13 cellular contexts compared by ENCODE assay signal in genomic region chr1:95021085-95021484, GRCh38. TPM values are rescaled to one million over a fixed set of nuclear protein-coding genes. Genes with fewer than 3 reads are reported as not detected.
A peak's percentile ranks its signal among the peaks of the same experiment; 100 is the strongest.
DNase-seq lines count a peak whose midpoint lies in the region; ATAC-seq and TF ChIP-seq lines count a peak whose summit lies in the region.
"Had no signal": no experiment of that assay in that cellular context is flagged by ENCODE, and none has a peak within 500 bp of the region (broad histone marks: within the 10 kb centered on the region; RNA-seq: fewer than 3 reads in every experiment).

No MANE protein-coding gene starts in this region.

- H3K36me3 ChIP-seq in PC-3 (ENCODE audit: low read depth, low read length), result peaks cover 15% of the 10 kb centered on the region
- H3K36me3 ChIP-seq in muscle layer of duodenum (ENCODE audit: control insufficient read depth in 1 of 2, insufficient read depth in 2 of 2, low read length in 2 of 2), result no peaks in the 10 kb centered on the region
- H3K36me3 ChIP-seq in subcutaneous abdominal adipose tissue (ENCODE audit: control insufficient read depth in 5 of 5, insufficient read depth in 5 of 5, low read length in 5 of 5), result peaks cover 3 to 8% (median 4%) of the 10 kb centered on the region in 5 donors

- BruUV-seq in PC-3 (replicated peaks; lab: Mats Ljungman, UMichigan), result no TSS peak

- TF ChIP-seq CTCF in PC-3 (conservative IDR thresholded peaks at IDR 0.05; ENCODE audit: low read depth, low read length) (no peak), dorsolateral prefrontal cortex (IDR thresholded peaks at IDR 0.05 in 54 of 56, conservative IDR thresholded peaks at IDR 0.05 in 2 of 56; ENCODE audit: low read depth in 1 of 56, partially characterized antibody in 56 of 56) (no peak)

- H4K20me1 ChIP-seq in PC-3 (ENCODE audit: low read length), result no peaks in the 10 kb centered on the region
- H4K20me1 ChIP-seq: BLaER1 treated with 17β-estradiol and CSF1 and Interleukin-3, amounts not matched to agents 10 nM and 100 nM had no signal

- intact Hi-C loops in PC-3 (cut with micrococcal nuclease) (no loop called here), dorsolateral prefrontal cortex (cut with DNase I) (no loop called here)

- CTCF ChIA-PET in PC-3 (lab: Charles Lee), result no interaction called here
- CTCF ChIA-PET in HEK293T (lab: Yijun Ruan, JAX), result no interaction called here

- no peaks in the 10 kb centered on the region for H3F3A ChIP-seq in PC-3 (ENCODE audit: low read length, unreplicated experiment)

- POLR2A ChIA-PET in PC-3 (lab: Charles Lee; ENCODE audit: unreplicated experiment), result no interaction called here
- POLR2A ChIA-PET in HEK293T (lab: Yijun Ruan, JAX), result no interaction called here

- H3K27me3 ChIP-seq in PC-3 (ENCODE audit: low read length), result no peaks in the 10 kb centered on the region
- H3K27me3 ChIP-seq in dorsolateral prefrontal cortex, result no peaks in the 10 kb centered on the region
- H3K27me3 ChIP-seq in muscle layer of duodenum (ENCODE audit: low read depth, low read length), result no peaks in the 10 kb centered on the region
- no peaks in the 10 kb centered on the region for H3K27me3 ChIP-seq in subcutaneous abdominal adipose tissue (ENCODE audit: control insufficient read depth in 5 of 5, insufficient read depth in 4 of 5, low read length in 5 of 5)
- H3K27me3 ChIP-seq: BLaER1 treated with 17β-estradiol and CSF1 and Interleukin-3, amounts not matched to agents 10 nM and 100 nM had no signal

- no peaks in the 10 kb centered on the region for H3K9me3 ChIP-seq in PC-3 (ENCODE audit: low read length)
- peaks cover 0 to 3% of the 10 kb centered on the region in 2 donors for H3K9me3 ChIP-seq in muscle layer of duodenum (ENCODE audit: control insufficient read depth in 1 of 2, low read length in 2 of 2)
- H3K9me3 ChIP-seq in subcutaneous abdominal adipose tissue (ENCODE audit: control insufficient read depth in 5 of 5, low read length in 5 of 5), result peaks cover 0 to 2% (median 0%) of the 10 kb centered on the region in 5 donors

- H3K4me3 ChIP-seq in PC-3 (ENCODE audit: low read length) (no peak overlapping the region), dorsolateral prefrontal cortex (peak overlapping the region in 4 of 59 donors; percentile 35 to 54 (median 41)), muscle layer of duodenum (ENCODE audit: low read depth in 1 of 2, low read length in 2 of 2) (no peak overlapping the region), subcutaneous abdominal adipose tissue (ENCODE audit: low read depth in 1 of 5, low read length in 5 of 5) (no peak overlapping the region)
- H3K4me3 ChIP-seq: BLaER1 treated with 17β-estradiol and CSF1 and Interleukin-3, amounts not matched to agents 10 nM and 100 nM; SK-N-MC had no signal

- H3K9me2 ChIP-seq in PC-3 (replicated peaks; ENCODE audit: low read length), result no peaks in the 10 kb centered on the region

- peak; percentile 38 for DNase-seq in PC-3
- no peak for DNase-seq in dorsolateral prefrontal cortex
- DNase-seq in dedifferentiated amniotic fluid mesenchymal stem cell (ENCODE audit: extremely low spot score), result no peak
- no peak for DNase-seq in activated T-cell treated with anti-CD3 and anti-CD28 coated beads, Interleukin-2, amount 50 U/mL, for 1 hour
- DNase-seq in HEK293T (ENCODE audit: extremely low spot score), result no peak
- DNase-seq: activated CD4-positive, CD25-positive, alpha-beta regulatory T cell; activated naive CD8-positive, alpha-beta T cell treated with anti-CD3 and anti-CD28 coated beads, Interleukin-2, amount 50 U/mL, for 24 hours; NCI-H2171 had no signal

- no peak overlapping the region for H3K9ac ChIP-seq in PC-3 (ENCODE audit: low read length)
- H3K9ac ChIP-seq in subcutaneous abdominal adipose tissue (ENCODE audit: low read length in 5 of 5), result no peak overlapping the region
- H3K9ac ChIP-seq: BLaER1 treated with 17β-estradiol and CSF1 and Interleukin-3, amounts not matched to agents 10 nM and 100 nM had no signal

- H3K4me2 ChIP-seq in PC-3 (ENCODE audit: low read length), result no peak overlapping the region
- H3K4me2 ChIP-seq: BLaER1 treated with 17β-estradiol and CSF1 and Interleukin-3, amounts not matched to agents 10 nM and 100 nM had no signal

- no peak overlapping the region for H3K27ac ChIP-seq in PC-3 (ENCODE audit: low read length)
- peak overlapping the region in 43 of 59 donors; percentile 8 to 83 (median 63) for H3K27ac ChIP-seq in dorsolateral prefrontal cortex
- peak overlapping the region; percentile 76 for H3K27ac ChIP-seq in muscle layer of duodenum (ENCODE audit: low read length)
- H3K27ac ChIP-seq in subcutaneous abdominal adipose tissue (ENCODE audit: low read depth, low read length), result peak overlapping the region; percentile 55
- H3K27ac ChIP-seq: BLaER1 treated with 17β-estradiol and CSF1 and Interleukin-3, amounts not matched to agents 10 nM and 100 nM; SK-N-MC had no signal

- H3K79me2 ChIP-seq in PC-3 (ENCODE audit: low read length), result no peaks in the 10 kb centered on the region

- peaks cover 42% of the 10 kb centered on the region for H3K4me1 ChIP-seq in PC-3 (ENCODE audit: insufficient read depth, low read length)
- peaks cover 7 to 8% of the 10 kb centered on the region in 2 donors for H3K4me1 ChIP-seq in muscle layer of duodenum (ENCODE audit: control insufficient read depth in 1 of 2, insufficient read depth in 2 of 2, low read length in 2 of 2)
- H3K4me1 ChIP-seq in subcutaneous abdominal adipose tissue (ENCODE audit: control insufficient read depth in 5 of 5, insufficient read depth in 5 of 5, low read length in 5 of 5), result peaks cover 3 to 36% (median 19%) of the 10 kb centered on the region in 5 donors
- H3K4me1 ChIP-seq: BLaER1 treated with 17β-estradiol and CSF1 and Interleukin-3, amounts not matched to agents 10 nM and 100 nM had no signal

- ATAC-seq in PC-3, result no peak
- ATAC-seq in HG02678 (IDR thresholded peaks at IDR 0.05; ENCODE audit: unreplicated experiment), result no peak
- ATAC-seq: activated naive CD8-positive, alpha-beta T cell treated with anti-CD3 and anti-CD28 coated beads, Interleukin-2, amount 50 U/mL, for 24 hours had no signal

- no peak overlapping the region for H2AFZ ChIP-seq in PC-3 (ENCODE audit: low read length)

TF ChIP-seq in HEK293T, 16 proteins besides CTCF, POLR2A, EP300 and RAD21:
- TF ChIP-seq, protein P1, sequence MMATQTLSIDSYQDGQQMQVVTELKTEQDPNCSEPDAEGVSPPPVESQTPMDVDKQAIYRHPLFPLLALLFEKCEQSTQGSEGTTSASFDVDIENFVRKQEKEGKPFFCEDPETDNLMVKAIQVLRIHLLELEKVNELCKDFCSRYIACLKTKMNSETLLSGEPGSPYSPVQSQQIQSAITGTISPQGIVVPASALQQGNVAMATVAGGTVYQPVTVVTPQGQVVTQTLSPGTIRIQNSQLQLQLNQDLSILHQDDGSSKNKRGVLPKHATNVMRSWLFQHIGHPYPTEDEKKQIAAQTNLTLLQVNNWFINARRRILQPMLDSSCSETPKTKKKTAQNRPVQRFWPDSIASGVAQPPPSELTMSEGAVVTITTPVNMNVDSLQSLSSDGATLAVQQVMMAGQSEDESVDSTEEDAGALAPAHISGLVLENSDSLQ (IDR thresholded peaks at IDR 0.05), result no peak
- no peak for TF ChIP-seq SP1 (IDR thresholded peaks at IDR 0.05)
- no peak for TF ChIP-seq ZNF384 (IDR thresholded peaks at IDR 0.05)
- no peak for TF ChIP-seq TARDBP (IDR thresholded peaks at IDR 0.05)
- no peak for TF ChIP-seq FOXM1 (IDR thresholded peaks at IDR 0.05; ENCODE audit: borderline replicate concordance)
- no peak for TF ChIP-seq ARNT (IDR thresholded peaks at IDR 0.05)
- TF ChIP-seq FOXK2 (IDR thresholded peaks at IDR 0.05), result no peak
- no peak for TF ChIP-seq CTBP1 (IDR thresholded peaks at IDR 0.05; ENCODE audit: borderline replicate concordance)
- TF ChIP-seq FOXA1 (IDR thresholded peaks at IDR 0.05), result no peak
- no peak for TF ChIP-seq LEF1 (IDR thresholded peaks at IDR 0.05; ENCODE audit: borderline replicate concordance)
- no peak for TF ChIP-seq ELF4 (IDR thresholded peaks at IDR 0.05)
- TF ChIP-seq SUZ12 (IDR thresholded peaks at IDR 0.05), result no peak
- TF ChIP-seq L3MBTL2 (conservative IDR thresholded peaks at IDR 0.05), result no peak
- no peak for TF ChIP-seq NFRKB (IDR thresholded peaks at IDR 0.05)
- TF ChIP-seq BHLHE40 (IDR thresholded peaks at IDR 0.05; ENCODE audit: borderline replicate concordance), result no peak

RNA-seq across cellular contexts. Expression of gene ALG14, which starts 51.7 kb away (rescaled TPM):
- total RNA-seq in PC-3 (2014; rRNA removed), result 3.4 and 9.7 TPM in 2 replicates
- 10 to 100 TPM in 30 of 120 experiments, 1 to 10 TPM in 90; 2.4 to 18.5 (median 8.3) TPM for total RNA-seq in dorsolateral prefrontal cortex
